In the genomic region with DNA sequence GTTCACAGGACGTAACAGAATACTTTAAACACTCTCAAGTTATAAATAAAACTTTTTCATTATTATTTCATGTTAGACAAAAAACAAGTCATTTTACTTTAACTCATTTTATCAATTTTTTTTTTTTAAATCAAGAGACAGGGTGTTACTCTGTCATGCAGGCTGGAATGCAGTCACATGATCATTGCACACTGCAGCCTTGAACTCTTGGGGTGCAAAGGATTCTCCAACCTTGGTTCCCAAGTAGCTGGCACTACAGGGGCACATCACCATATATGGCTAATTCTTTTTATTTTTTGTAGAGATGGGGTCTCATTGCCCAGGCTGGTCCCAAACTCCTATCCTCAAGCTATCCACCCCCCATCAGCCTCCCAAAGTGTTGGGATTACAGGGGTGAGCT, we compare ENCODE assay signal across 23 cellular contexts. TPM values are rescaled to one million over a fixed set of nuclear protein-coding genes. Genes with fewer than 3 reads are reported as not detected.
"Had no signal": no experiment of that assay in that cellular context is flagged by ENCODE, and none has a peak within 500 bp of the region (broad histone marks: within the 10 kb centered on the region; RNA-seq: fewer than 3 reads in every experiment).

No MANE protein-coding gene starts in this region.

- H3K4me3 ChIP-seq: body of pancreas, left lung, pancreas, right lobe of liver, skin epidermis, transverse colon had no signal

- H3K36me3 ChIP-seq: pancreas, right lobe of liver, transverse colon had no signal

- DNase-seq: activated CD4-positive, alpha-beta T cell treated with anti-CD3 and anti-CD28 coated beads, Interleukin-2, amount 10 ng/mL, durations not matched to agents 7 days and 5 days; activated naive CD4-positive, alpha-beta T cell treated with Interleukin-2 at 50 U/mL for 16 hours; activated T-cell treated with anti-CD3 and anti-CD28 coated beads, Interleukin-2, amount 50 U/mL, for 48 hours; amygdala; body of pancreas; caudate nucleus; effector CD8-positive, alpha-beta T cell; erythroblast; hippocampal formation; left lung; mammary epithelial cell; midbrain; pancreas; right lobe of liver; stimulated activated CD4-positive, alpha-beta T cell treated with anti-CD3 and anti-CD28 coated beads, Interleukin-1b, Interleukin-23, amount 100 ng/mL, for 48 hours; stimulated activated naive CD8-positive, alpha-beta T cell treated with anti-CD3 and anti-CD28 coated beads, Interleukin-15, amount 100 ng/mL, for 72 hours; SW 1271; transverse colon had no signal

- ATAC-seq: activated CD4-positive, CD25-positive, alpha-beta regulatory T cell treated with anti-CD3 and anti-CD28 coated beads, Interleukin-2, amount 50 U/mL, for 24 hours; body of pancreas; stimulated activated naive CD8-positive, alpha-beta T cell treated with anti-CD3 and anti-CD28 coated beads, Interleukin-15, amount 100 ng/mL, for 72 hours had no signal

- H3K27me3 ChIP-seq: body of pancreas, left lung, neutrophil, pancreas, right lobe of liver, transverse colon had no signal

- H3K27ac ChIP-seq: body of pancreas, left lung, neutrophil, pancreas, right lobe of liver, skin epidermis, transverse colon, VCaP had no signal

- H3K4me1 ChIP-seq: right lobe of liver had no signal

- H3K9me3 ChIP-seq: body of pancreas, left lung, neutrophil, pancreas, right lobe of liver, transverse colon had no signal

RNA-seq across cellular contexts. Expression of a gene that starts 14.2 kb away (rescaled TPM):
- total RNA-seq: activated CD4-positive, alpha-beta T cell treated with anti-CD3 and anti-CD28 coated beads, Interleukin-2, amount 10 ng/mL, durations not matched to agents 7 days and 5 days; mammary epithelial cell; T-helper 2 cell treated with Interferon-gamma antibody and Interleukin-4, amounts not matched to agents 100 ng/mL and 5 ng/mL, for 36 hours had no signal
- polyA plus RNA-seq: mammary epithelial cell had no signal
